In genomic region chr10:23341004-23341403, GRCh38 we compare ENCODE assay signal across 14 cellular contexts. TPM values are rescaled to one million over a fixed set of nuclear protein-coding genes. Genes with fewer than 3 reads are reported as not detected.
DNase-seq lines count a peak whose midpoint lies in the region; FAIRE-seq and TF ChIP-seq lines count a peak whose summit lies in the region.
"Had no signal": no experiment of that assay in that cellular context is flagged by ENCODE, and none has a peak within 500 bp of the region (broad histone marks: within the 10 kb centered on the region; RNA-seq: fewer than 3 reads in every experiment).

No MANE protein-coding gene starts in this region.

- H3K36me3 ChIP-seq in CD4-positive, alpha-beta memory T cell (ENCODE audit: insufficient read depth, low read length), result no peaks in the 10 kb centered on the region
- H3K36me3 ChIP-seq in kidney epithelial cell (ENCODE audit: control insufficient read depth, insufficient read depth, low read length), result no peaks in the 10 kb centered on the region
- H3K36me3 ChIP-seq: adrenal gland, lower lobe of right lung, SJCRH30 had no signal

- peaks cover 0 to 1% (median 0%) of the 10 kb centered on the region in 8 donors for H3K9me3 Mint-ChIP-seq in CD4-positive, alpha-beta memory T cell
- H3K9me3 Mint-ChIP-seq: WTC11 had no signal

- intact Hi-C loops in CD4-positive, alpha-beta memory T cell (cut with micrococcal nuclease), result no loop called here

- FAIRE-seq in GM18507 (lab: Jason Lieb, UNC), result peak; percentile 78

- CTCF ChIA-PET in CD4-positive, alpha-beta memory T cell (lab: Charles Lee; ENCODE audit: partially characterized antibody), result interaction anchor here (0.7 to 1.6 kb wide), 4 partner anchors 9 to 102 kb away, joined by 3 to 6 read pairs (median 3); no protein-coding TSS in a partner anchor

- no peaks in the 10 kb centered on the region for H3K27me3 Mint-ChIP-seq in CD4-positive, alpha-beta memory T cell

- POLR2A ChIA-PET in CD4-positive, alpha-beta memory T cell (lab: Charles Lee; ENCODE audit: partially characterized antibody), result interaction anchor here (0.6 to 5.8 kb wide), 3 partner anchors 16 to 99 kb away, joined by 3 to 55 read pairs (median 3); partner anchors contain the start of gene OTUD1

- TF ChIP-seq CTCF in kidney epithelial cell (IDR thresholded peaks at IDR 0.05; ENCODE audit: insufficient read depth, low read length, poor library complexity, severe bottlenecking), result no peak

- no peak overlapping the region for H3K4me3 ChIP-seq in CD4-positive, alpha-beta memory T cell (ENCODE audit: low read length in 2 of 2)
- no peak overlapping the region for H3K4me3 ChIP-seq in kidney epithelial cell (ENCODE audit: low read depth, low read length)
- H3K4me3 ChIP-seq: adrenal gland, lower lobe of right lung, SJCRH30 had no signal

- H3K4me3 Mint-ChIP-seq in CD4-positive, alpha-beta memory T cell, result peak overlapping the region in 5 of 8 donors; percentile 9 to 43 (median 17)
- H3K4me3 Mint-ChIP-seq: WTC11 had no signal

- peak overlapping the region; percentile 20 to 87 (median 79) for H3K27ac Mint-ChIP-seq in CD4-positive, alpha-beta memory T cell
- H3K27ac Mint-ChIP-seq: WTC11 had no signal

- H3K4me1 ChIP-seq in CD4-positive, alpha-beta memory T cell (ENCODE audit: insufficient read depth, low read length), result peaks cover 49% of the 10 kb centered on the region
- H3K4me1 ChIP-seq: lower lobe of right lung had no signal

- no peaks in the 10 kb centered on the region for H3K9me3 ChIP-seq in CD4-positive, alpha-beta memory T cell (ENCODE audit: control insufficient read depth in 1 of 2, low read length in 2 of 2)
- H3K9me3 ChIP-seq: adrenal gland, lower lobe of right lung, SJCRH30 had no signal

- H3K36me3 Mint-ChIP-seq in CD4-positive, alpha-beta memory T cell, result peaks cover 0 to 2% of the 10 kb centered on the region in 2 donors
- H3K36me3 Mint-ChIP-seq: WTC11 had no signal

- no peak overlapping the region for H3K27ac ChIP-seq in CD4-positive, alpha-beta memory T cell (ENCODE audit: low read depth, low read length)
- H3K27ac ChIP-seq: adrenal gland, SJCRH30 had no signal

- H3K4me1 Mint-ChIP-seq in CD4-positive, alpha-beta memory T cell, result peaks cover 23 to 55% (median 44%) of the 10 kb centered on the region in 4 donors

- DNase-seq in CD4-positive, alpha-beta memory T cell, result peak in 3 of 5 donors; percentile 33 to 50 (median 46)
- DNase-seq in GM18507 (ENCODE audit: extremely low spot score, insufficient read length, low read depth) (no peak), RPMI7951 (ENCODE audit: low read depth) (peak; percentile 31), kidney epithelial cell (ENCODE audit: low read depth) (peak; percentile 80), amygdala (lab: John Stamatoyannopoulos, UW) (no peak), GOT3 (lab: John Stamatoyannopoulos, UW) (no peak), CD1c-positive myeloid dendritic cell (ENCODE audit: extremely low spot score) (no peak)
- DNase-seq: adrenal gland; effector CD8-positive, alpha-beta T cell; lower lobe of right lung; NCI-H510A; substantia nigra had no signal

- no peaks in the 10 kb centered on the region for H3K27me3 ChIP-seq in CD4-positive, alpha-beta memory T cell (ENCODE audit: insufficient read depth, low read length)
- no peaks in the 10 kb centered on the region for H3K27me3 ChIP-seq in kidney epithelial cell (ENCODE audit: control insufficient read depth, insufficient read depth, low read length)
- H3K27me3 ChIP-seq: adrenal gland, SJCRH30 had no signal

RNA-seq across cellular contexts. Expression of gene C10orf67, which starts 3.6 kb away (rescaled TPM):
- total RNA-seq in CD4-positive, alpha-beta memory T cell, result not detected
- polyA plus RNA-seq in CD4-positive, alpha-beta memory T cell, result under 1 TPM; 0.16 to 0.31 TPM
- not detected in 2 replicates for total RNA-seq in RPMI7951 (2014; rRNA removed; shearing (Covaris generic))
- total RNA-seq in kidney epithelial cell, result 0.07 TPM in 1 of 2 replicates, not detected in the other
- total RNA-seq: WTC11 had no signal

Comparison
In these comparisons a context has a peak if more than half of its experiments do, and no peak if none do; other contexts are left out.
1. DNase-seq: peak in CD4-positive, alpha-beta memory T cell (3 of 5), RPMI7951 (single experiment) and kidney epithelial cell (single experiment); none in GM18507 (single experiment), amygdala (0 of 56), GOT3 (single experiment) and CD1c-positive myeloid dendritic cell (single experiment).